Comparison of ENCODE assay signal across 1 cellular context in the genomic region with DNA sequence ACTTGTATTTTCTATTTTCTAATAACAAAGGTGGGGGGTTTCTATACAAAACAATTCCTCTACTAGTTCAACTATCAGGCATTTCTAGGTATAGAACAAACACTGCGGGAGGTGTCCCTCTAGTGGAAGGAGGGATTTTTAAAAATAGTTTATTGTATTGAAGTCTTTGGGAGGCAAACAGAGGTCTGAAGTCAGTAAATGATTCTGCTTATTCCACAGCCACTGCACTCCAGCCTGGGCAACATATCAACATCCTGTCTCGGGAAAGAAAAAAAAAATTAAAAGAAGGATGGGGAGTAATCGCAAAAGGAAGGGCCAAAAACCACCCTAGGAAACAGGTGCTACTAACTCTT.
A peak's percentile ranks its signal among the peaks of the same experiment; 100 is the strongest.
TF ChIP-seq lines count a peak whose summit lies in the region.

No MANE protein-coding gene starts in this region.

TF ChIP-seq in GM12878, 131 proteins besides CTCF, POLR2A, EP300 and RAD21 (continued from another document):
- TF ChIP-seq, protein P1, sequence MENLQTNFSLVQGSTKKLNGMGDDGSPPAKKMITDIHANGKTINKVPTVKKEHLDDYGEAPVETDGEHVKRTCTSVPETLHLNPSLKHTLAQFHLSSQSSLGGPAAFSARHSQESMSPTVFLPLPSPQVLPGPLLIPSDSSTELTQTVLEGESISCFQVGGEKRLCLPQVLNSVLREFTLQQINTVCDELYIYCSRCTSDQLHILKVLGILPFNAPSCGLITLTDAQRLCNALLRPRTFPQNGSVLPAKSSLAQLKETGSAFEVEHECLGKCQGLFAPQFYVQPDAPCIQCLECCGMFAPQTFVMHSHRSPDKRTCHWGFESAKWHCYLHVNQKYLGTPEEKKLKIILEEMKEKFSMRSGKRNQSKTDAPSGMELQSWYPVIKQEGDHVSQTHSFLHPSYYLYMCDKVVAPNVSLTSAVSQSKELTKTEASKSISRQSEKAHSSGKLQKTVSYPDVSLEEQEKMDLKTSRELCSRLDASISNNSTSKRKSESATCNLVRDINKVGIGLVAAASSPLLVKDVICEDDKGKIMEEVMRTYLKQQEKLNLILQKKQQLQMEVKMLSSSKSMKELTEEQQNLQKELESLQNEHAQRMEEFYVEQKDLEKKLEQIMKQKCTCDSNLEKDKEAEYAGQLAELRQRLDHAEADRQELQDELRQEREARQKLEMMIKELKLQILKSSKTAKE (IDR thresholded peaks at IDR 0.05; ENCODE audit: low read depth, poor library complexity, severe bottlenecking), result peak; percentile 52
- TF ChIP-seq, protein P2, sequence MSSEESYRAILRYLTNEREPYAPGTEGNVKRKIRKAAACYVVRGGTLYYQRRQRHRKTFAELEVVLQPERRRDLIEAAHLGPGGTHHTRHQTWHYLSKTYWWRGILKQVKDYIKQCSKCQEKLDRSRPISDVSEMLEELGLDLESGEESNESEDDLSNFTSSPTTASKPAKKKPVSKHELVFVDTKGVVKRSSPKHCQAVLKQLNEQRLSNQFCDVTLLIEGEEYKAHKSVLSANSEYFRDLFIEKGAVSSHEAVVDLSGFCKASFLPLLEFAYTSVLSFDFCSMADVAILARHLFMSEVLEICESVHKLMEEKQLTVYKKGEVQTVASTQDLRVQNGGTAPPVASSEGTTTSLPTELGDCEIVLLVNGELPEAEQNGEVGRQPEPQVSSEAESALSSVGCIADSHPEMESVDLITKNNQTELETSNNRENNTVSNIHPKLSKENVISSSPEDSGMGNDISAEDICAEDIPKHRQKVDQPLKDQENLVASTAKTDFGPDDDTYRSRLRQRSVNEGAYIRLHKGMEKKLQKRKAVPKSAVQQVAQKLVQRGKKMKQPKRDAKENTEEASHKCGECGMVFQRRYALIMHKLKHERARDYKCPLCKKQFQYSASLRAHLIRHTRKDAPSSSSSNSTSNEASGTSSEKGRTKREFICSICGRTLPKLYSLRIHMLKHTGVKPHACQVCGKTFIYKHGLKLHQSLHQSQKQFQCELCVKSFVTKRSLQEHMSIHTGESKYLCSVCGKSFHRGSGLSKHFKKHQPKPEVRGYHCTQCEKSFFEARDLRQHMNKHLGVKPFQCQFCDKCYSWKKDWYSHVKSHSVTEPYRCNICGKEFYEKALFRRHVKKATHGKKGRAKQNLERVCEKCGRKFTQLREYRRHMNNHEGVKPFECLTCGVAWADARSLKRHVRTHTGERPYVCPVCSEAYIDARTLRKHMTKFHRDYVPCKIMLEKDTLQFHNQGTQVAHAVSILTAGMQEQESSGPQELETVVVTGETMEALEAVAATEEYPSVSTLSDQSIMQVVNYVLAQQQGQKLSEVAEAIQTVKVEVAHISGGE (CRISPR knock-in tag; IDR thresholded peaks at IDR 0.05), result no peak
- TF ChIP-seq SMC3 (IDR thresholded peaks at IDR 0.05; ENCODE audit: borderline replicate concordance, low read length), result peak; percentile 25; the same call in 1 of the 2 replicates
